ENCODE assay signal across 1 cellular context in genomic region chr6:48109902-48110301, GRCh38.
TF ChIP-seq lines count a peak whose summit lies in the region.

No MANE protein-coding gene starts in this region.

TF ChIP-seq in GM23338, 12 proteins besides CTCF, POLR2A, EP300 and RAD21 (continued from another document):
- TF ChIP-seq REST (IDR thresholded peaks at IDR 0.05; ENCODE audit: unreplicated experiment) (no peak), ZNF114 (CRISPR knock-in tag; IDR thresholded peaks at IDR 0.05) (no peak), ETS1 (IDR thresholded peaks at IDR 0.05) (no peak), CREB1 (CRISPR knock-in tag; IDR thresholded peaks at IDR 0.05; ENCODE audit: low read depth) (no peak), EZH2phosphoT487 (IDR thresholded peaks at IDR 0.05; ENCODE audit: unreplicated experiment) (no peak)
